In the genomic region with DNA sequence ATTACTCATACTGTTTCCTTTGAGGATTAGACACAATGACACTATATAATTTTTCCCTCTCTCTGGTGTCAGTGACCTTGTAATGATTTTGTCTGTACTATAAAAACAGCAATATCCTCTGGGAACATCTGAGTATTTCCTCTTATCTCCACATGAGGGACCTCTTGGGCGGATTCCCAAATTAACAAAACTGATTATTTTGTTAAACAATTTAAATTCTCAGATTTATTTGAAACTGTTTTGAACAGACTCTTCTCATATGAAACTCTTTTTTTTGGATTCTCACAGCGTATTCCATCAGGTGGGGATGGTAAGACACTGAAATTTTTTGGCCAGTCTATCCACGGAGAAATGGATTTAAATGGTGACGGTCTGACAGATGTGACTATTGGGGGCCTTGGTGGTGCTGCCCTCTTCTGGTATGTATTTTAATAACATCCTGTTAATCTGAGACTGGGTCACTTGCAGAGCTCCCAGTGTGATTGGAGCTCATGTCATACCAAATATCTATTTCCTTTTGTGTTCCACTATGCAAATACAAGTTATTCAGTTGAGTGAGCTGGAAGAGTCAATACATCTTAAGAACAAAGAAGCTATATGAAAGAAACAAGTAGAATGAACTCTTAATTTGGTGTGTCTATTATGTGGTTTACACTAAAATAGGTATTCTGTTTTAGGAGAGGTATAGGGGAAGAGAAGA, we compare ENCODE assay signal across 8 cellular contexts.
DNase-seq lines count a peak whose midpoint lies in the region; TF ChIP-seq lines count a peak whose summit lies in the region.

No MANE protein-coding gene starts in this region.

- peak; percentile 31 for DNase-seq in GM04503 (ENCODE audit: low read depth)
- peak; percentile 62 for DNase-seq in H4 (ENCODE audit: low spot score)
- DNase-seq in Kasumi-1 (lab: John Stamatoyannopoulos, UW) = peak; percentile 88
- peak; percentile 88 for DNase-seq in RWPE1 (ENCODE audit: low spot score)
- DNase-seq in activated naive CD4-positive, alpha-beta T cell treated with anti-CD3 and anti-CD28 coated beads for 36 hours = peak; percentile 64
- DNase-seq in glomerular endothelial cell (ENCODE audit: extremely low read depth, low read depth, low spot score) = peak; percentile 72
- DNase-seq in trophoblast cell = peak; percentile 42 to 81
- no peak for DNase-seq in posterior vena cava (ENCODE audit: low spot score)

- no peak overlapping the region for H2AFZ ChIP-seq in trophoblast cell (ENCODE audit: insufficient read depth, low read length, poor library complexity)

- no peaks in the 10 kb centered on the region for H3K4me1 ChIP-seq in trophoblast cell (ENCODE audit: control insufficient read depth in 1 of 2, insufficient read depth in 2 of 2, low read length in 2 of 2)

- H3K4me2 ChIP-seq in trophoblast cell (ENCODE audit: low read length) = peak overlapping the region; percentile 70

- H3K18ac ChIP-seq in trophoblast cell (ENCODE audit: low read length) = no peak overlapping the region

- no peaks in the 10 kb centered on the region for H3K9me3 ChIP-seq in trophoblast cell (ENCODE audit: insufficient read depth, low read depth, low read length)

- H4K91ac ChIP-seq in trophoblast cell (ENCODE audit: low read depth, low read length) = no peak overlapping the region

- CTCF ChIA-PET in RWPE1 (lab: Yijun Ruan, JAX) = interaction anchor here (0.6 to 1.0 kb wide), 22 partner anchors 9 to 1001 kb away, joined by 3 to 13 read pairs (median 4); a partner anchor contains a TSS
- CTCF ChIA-PET in activated naive CD4-positive, alpha-beta T cell treated with anti-CD3 and anti-CD28 coated beads for 36 hours (lab: Charles Lee) = interaction anchor here (0.6 to 2.1 kb wide), 35 partner anchors 10 to 465 kb away, joined by 3 to 21 read pairs (median 3); a partner anchor contains a TSS

- H3K23ac ChIP-seq in trophoblast cell (ENCODE audit: low read length) = no peak overlapping the region

- H3K36me3 ChIP-seq in trophoblast cell (ENCODE audit: control insufficient read depth in 1 of 2, insufficient read depth in 2 of 2, low read length in 2 of 2) = no peaks in the 10 kb centered on the region

- no peak overlapping the region for H3K14ac ChIP-seq in trophoblast cell (ENCODE audit: low read length)

- peak overlapping the region; percentile 27 for H3K4me3 Mint-ChIP-seq in activated naive CD4-positive, alpha-beta T cell treated with anti-CD3 and anti-CD28 coated beads for 36 hours

- no peaks in the 10 kb centered on the region for H3K27me3 ChIP-seq in trophoblast cell (ENCODE audit: insufficient read depth, low read length)

- intact Hi-C loops in activated naive CD4-positive, alpha-beta T cell treated with anti-CD3 and anti-CD28 coated beads for 36 hours (cut with micrococcal nuclease) = loop anchor here (1.0 to 5.0 kb wide), 6 partner anchors 115 to 1953 kb away; a partner anchor contains a TSS
- intact Hi-C loops in posterior vena cava (cut with DNase I) = loop anchor here (5.0 to 10.0 kb wide), 4 partner anchors 111 to 251 kb away; a partner anchor contains a TSS

- POLR2A ChIA-PET in RWPE1 (lab: Yijun Ruan, JAX; ENCODE audit: low non-redundant PET) = no interaction called here

- WGBS in trophoblast cell (ENCODE audit: extremely low coverage, insufficient coverage, insufficient read length) = no CpG with 5 or more reads among the region's 4 CpGs

- no peak overlapping the region for H2AK5ac ChIP-seq in trophoblast cell (ENCODE audit: low read length)

- no peaks in the 10 kb centered on the region for H3K79me2 ChIP-seq in trophoblast cell (ENCODE audit: control insufficient read depth, insufficient read depth, low read length, poor library complexity)

- H3K4me3 ChIP-seq in trophoblast cell (ENCODE audit: low read depth, low read length) = no peak overlapping the region

- H3K27ac ChIP-seq in RWPE1 = no peak overlapping the region
- no peak overlapping the region for H3K27ac ChIP-seq in trophoblast cell (ENCODE audit: low read depth, low read length)

- H4K8ac ChIP-seq in trophoblast cell (ENCODE audit: low read depth, low read length) = no peak overlapping the region

- H2BK5ac ChIP-seq in trophoblast cell (ENCODE audit: low read depth, low read length, poor library complexity) = no peak overlapping the region

- H3K79me1 ChIP-seq in trophoblast cell (ENCODE audit: low read length) = no peaks in the 10 kb centered on the region

- H3K27me3 Mint-ChIP-seq in activated naive CD4-positive, alpha-beta T cell treated with anti-CD3 and anti-CD28 coated beads for 36 hours (ENCODE audit: low read depth) = no peaks in the 10 kb centered on the region

- H2BK12ac ChIP-seq in trophoblast cell (ENCODE audit: low read length) = no peak overlapping the region

- no peak overlapping the region for H3K4ac ChIP-seq in trophoblast cell (ENCODE audit: low read depth, low read length)

- H3K36me3 Mint-ChIP-seq in activated naive CD4-positive, alpha-beta T cell treated with anti-CD3 and anti-CD28 coated beads for 36 hours (ENCODE audit: low read depth) = no peaks in the 10 kb centered on the region

- H3K9ac ChIP-seq in trophoblast cell (ENCODE audit: low read length) = no peak overlapping the region

- no peak overlapping the region for H3K27ac Mint-ChIP-seq in activated naive CD4-positive, alpha-beta T cell treated with anti-CD3 and anti-CD28 coated beads for 36 hours

- no peak overlapping the region for H2BK120ac ChIP-seq in trophoblast cell (ENCODE audit: insufficient read depth, low read length, poor library complexity)

- peak; percentile 97 for TF ChIP-seq CTCF in RWPE1 (conservative IDR thresholded peaks at IDR 0.05; ENCODE audit: low read depth)

- H4K12ac ChIP-seq in trophoblast cell (ENCODE audit: low read depth, low read length) = no peak overlapping the region

- H3K4me1 Mint-ChIP-seq in activated naive CD4-positive, alpha-beta T cell treated with anti-CD3 and anti-CD28 coated beads for 36 hours (ENCODE audit: low read depth) = peaks cover 9% of the 10 kb centered on the region

- H3K9me3 Mint-ChIP-seq in activated naive CD4-positive, alpha-beta T cell treated with anti-CD3 and anti-CD28 coated beads for 36 hours = no peaks in the 10 kb centered on the region
